11 cellular contexts compared by ENCODE assay signal in genomic region chr2:98726735-98727368, GRCh38. TPM values are rescaled to one million over a fixed set of nuclear protein-coding genes. Genes with fewer than 3 reads are reported as not detected.
A peak's percentile ranks its signal among the peaks of the same experiment; 100 is the strongest.
DNase-seq lines count a peak whose midpoint lies in the region; ATAC-seq and TF ChIP-seq lines count a peak whose summit lies in the region.
"Had no signal": no experiment of that assay in that cellular context is flagged by ENCODE, and none has a peak within 500 bp of the region (broad histone marks: within the 10 kb centered on the region; RNA-seq: fewer than 3 reads in every experiment).

No MANE protein-coding gene starts in this region.

- H3K27ac ChIP-seq in esophagus squamous epithelium: peak overlapping the region in 3 of 4 donors; percentile 43 to 63 (median 62)
- H3K27ac ChIP-seq in tibial nerve: peak overlapping the region in 3 of 4 donors; percentile 2 to 54 (median 21)
- no peak overlapping the region for H3K27ac ChIP-seq in brain microvascular endothelial cell

- H3K27me3 ChIP-seq in esophagus squamous epithelium (no peaks in the 10 kb centered on the region), tibial nerve (no peaks in the 10 kb centered on the region), brain microvascular endothelial cell (replicated peaks) (peaks cover 12% of the 10 kb centered on the region)
- H3K27me3 ChIP-seq: spleen had no signal

- in situ Hi-C loops in brain microvascular endothelial cell (cut with HindIII; ENCODE audit: low pct_ligation_motif_present, low sequenced_read_pairs): no loop called here

- DNase-seq in activated T-cell treated with anti-CD3 and anti-CD28 coated beads, Interleukin-2, amount 50 U/mL, for 72 hours: no peak
- DNase-seq in activated T-cell treated with anti-CD3 and anti-CD28 coated beads, Interleukin-2, amount 50 U/mL, for 48 hours: no peak
- DNase-seq in activated CD4-positive, alpha-beta memory T cell treated with anti-CD3 and anti-CD28 coated beads, Interleukin-2, amount 10 ng/mL, durations not matched to agents 7 days and 5 days: no peak
- DNase-seq in esophagus squamous epithelium (lab: John Stamatoyannopoulos, UW) (no peak), tibial nerve (ENCODE audit: low spot score in 2 of 2) (no peak), brain microvascular endothelial cell (no peak), SHP77 (lab: John Stamatoyannopoulos, UW) (no peak)
- DNase-seq: activated CD8-positive, alpha-beta memory T cell treated with anti-CD3 and anti-CD28 coated beads for 24 hours; NCI-H1048; spleen had no signal

- no peak for TF ChIP-seq POLR2A in esophagus squamous epithelium (IDR thresholded peaks at IDR 0.05)
- no peak for TF ChIP-seq POLR2A in tibial nerve (IDR thresholded peaks at IDR 0.05)

- POLR2A ChIA-PET in activated CD4-positive, alpha-beta memory T cell treated with anti-CD3 and anti-CD28 coated beads, Interleukin-2, amount 10 ng/mL, durations not matched to agents 7 days and 5 days (lab: Charles Lee): interaction anchor here (0.8 to 15.9 kb wide), 5 partner anchors 8 to 67 kb away, joined by 3 to 291 read pairs (median 6); no protein-coding TSS in a partner anchor

- TF ChIP-seq CTCF in esophagus squamous epithelium (IDR thresholded peaks at IDR 0.05) (no peak), tibial nerve (IDR thresholded peaks at IDR 0.05) (no peak), brain microvascular endothelial cell (IDR thresholded peaks at IDR 0.05; ENCODE audit: low read depth, low read length, missing control alignments) (no peak)

- H3K27ac Mint-ChIP-seq in activated T-cell treated with anti-CD3 and anti-CD28 coated beads, Interleukin-2, amount 50 U/mL, for 72 hours: peak overlapping the region; percentile 87
- peak overlapping the region; percentile 61 for H3K27ac Mint-ChIP-seq in activated CD4-positive, alpha-beta memory T cell treated with anti-CD3 and anti-CD28 coated beads, Interleukin-2, amount 10 ng/mL, durations not matched to agents 7 days and 5 days

- intact Hi-C loops in esophagus squamous epithelium (cut with DNase I): no loop called here

- H3K36me3 Mint-ChIP-seq in activated T-cell treated with anti-CD3 and anti-CD28 coated beads, Interleukin-2, amount 50 U/mL, for 72 hours (ENCODE audit: insufficient read depth in 2 of 2): peaks cover 11 to 29% of the 10 kb centered on the region in 2 donors
- peaks cover 41% of the 10 kb centered on the region for H3K36me3 Mint-ChIP-seq in activated CD4-positive, alpha-beta memory T cell treated with anti-CD3 and anti-CD28 coated beads, Interleukin-2, amount 10 ng/mL, durations not matched to agents 7 days and 5 days (ENCODE audit: low read depth)

- CTCF ChIA-PET in activated CD4-positive, alpha-beta memory T cell treated with anti-CD3 and anti-CD28 coated beads, Interleukin-2, amount 10 ng/mL, durations not matched to agents 7 days and 5 days (lab: Charles Lee): interaction anchor here (0.9 to 1.4 kb wide), 3 partner anchors 45 to 77 kb away, joined by 3 to 4 read pairs (median 3); no protein-coding TSS in a partner anchor

- 33 to 54% methylated on average over 2 of the region's 2 CpGs for WGBS in esophagus squamous epithelium, 2 donors
- WGBS in tibial nerve, 2 donors: 48 to 56% methylated on average over 2 of the region's 2 CpGs

- peaks cover 80% of the 10 kb centered on the region for H3K4me1 Mint-ChIP-seq in activated T-cell treated with anti-CD3 and anti-CD28 coated beads, Interleukin-2, amount 50 U/mL, for 72 hours (ENCODE audit: low read depth)
- H3K4me1 Mint-ChIP-seq in activated CD4-positive, alpha-beta memory T cell treated with anti-CD3 and anti-CD28 coated beads, Interleukin-2, amount 10 ng/mL, durations not matched to agents 7 days and 5 days: peaks cover 61% of the 10 kb centered on the region

- H3K9me3 ChIP-seq in esophagus squamous epithelium: no peaks in the 10 kb centered on the region
- H3K9me3 ChIP-seq in tibial nerve: no peaks in the 10 kb centered on the region

- H3K4me1 ChIP-seq in esophagus squamous epithelium (peaks cover 0 to 51% (median 9%) of the 10 kb centered on the region in 3 donors), tibial nerve (peaks cover 0 to 42% (median 12%) of the 10 kb centered on the region in 4 donors)

- no peak for ATAC-seq in activated T-cell treated with anti-CD3 and anti-CD28 coated beads, Interleukin-2, amount 50 U/mL, for 72 hours (replicated peaks in 1 of 2)
- no peak for ATAC-seq in GM19351 (IDR thresholded peaks at IDR 0.05; ENCODE audit: unreplicated experiment)

- no peaks in the 10 kb centered on the region for H3K9me3 Mint-ChIP-seq in activated T-cell treated with anti-CD3 and anti-CD28 coated beads, Interleukin-2, amount 50 U/mL, for 72 hours
- H3K9me3 Mint-ChIP-seq in activated CD4-positive, alpha-beta memory T cell treated with anti-CD3 and anti-CD28 coated beads, Interleukin-2, amount 10 ng/mL, durations not matched to agents 7 days and 5 days: no peaks in the 10 kb centered on the region

- H3K36me3 ChIP-seq in esophagus squamous epithelium (peaks cover 0 to 11% (median 0%) of the 10 kb centered on the region in 3 donors), tibial nerve (peaks cover 0 to 20% (median 0%) of the 10 kb centered on the region in 3 donors), brain microvascular endothelial cell (replicated peaks) (no peaks in the 10 kb centered on the region)

- H3K27me3 Mint-ChIP-seq in activated T-cell treated with anti-CD3 and anti-CD28 coated beads, Interleukin-2, amount 50 U/mL, for 72 hours (ENCODE audit: low read depth): no peaks in the 10 kb centered on the region
- H3K27me3 Mint-ChIP-seq in activated CD4-positive, alpha-beta memory T cell treated with anti-CD3 and anti-CD28 coated beads, Interleukin-2, amount 10 ng/mL, durations not matched to agents 7 days and 5 days: no peaks in the 10 kb centered on the region

- H3K4me3 ChIP-seq in esophagus squamous epithelium (peak overlapping the region in 1 of 4 donors; percentile 8), tibial nerve (peak overlapping the region in 1 of 4 donors; percentile 3), brain microvascular endothelial cell (ENCODE audit: low read depth, low read length) (no peak overlapping the region)

- peak overlapping the region; percentile 88 to 90 for H3K4me3 Mint-ChIP-seq in activated T-cell treated with anti-CD3 and anti-CD28 coated beads, Interleukin-2, amount 50 U/mL, for 72 hours
- H3K4me3 Mint-ChIP-seq in activated CD4-positive, alpha-beta memory T cell treated with anti-CD3 and anti-CD28 coated beads, Interleukin-2, amount 10 ng/mL, durations not matched to agents 7 days and 5 days: peak overlapping the region; percentile 58

- no peak for TF ChIP-seq EP300 in tibial nerve (IDR thresholded peaks at IDR 0.05)

RNA-seq across cellular contexts. Expression of gene MGAT4A, which starts 4.1 kb away (rescaled TPM):
- 100 to 1,000 TPM; 108 to 109 TPM for total RNA-seq in activated T-cell treated with anti-CD3 and anti-CD28 coated beads, Interleukin-2, amount 50 U/mL, for 72 hours
- 10 to 100 TPM; 69.8 to 80.6 TPM for total RNA-seq in activated CD4-positive, alpha-beta memory T cell treated with anti-CD3 and anti-CD28 coated beads, Interleukin-2, amount 10 ng/mL, durations not matched to agents 7 days and 5 days
- 10 to 100 TPM in 1 of 4 donors, 1 to 10 TPM in 3; 4.1 to 11.6 (median 7.1) TPM for total RNA-seq in esophagus squamous epithelium
- total RNA-seq in tibial nerve: 10 to 100 TPM; 12.6 to 50.0 (median 16.1) TPM
